ENCODE assay signal across 1 cellular context in genomic region chr16:11586856-11587642, GRCh38.
TF ChIP-seq lines count a peak whose summit lies in the region.

TSS of gene LITAF (minus strand) at chr16:11586919. CDS start at chr16:11556730, 30,189 bp downstream.

TF ChIP-seq in HepG2, 621 proteins besides CTCF, POLR2A, EP300 and RAD21 (continued from another document and continues in another):
- TF ChIP-seq ZNF574 (CRISPR knock-in tag; IDR thresholded peaks at IDR 0.05) = peak; percentile 69
- TF ChIP-seq ZSCAN5A (CRISPR knock-in tag; IDR thresholded peaks at IDR 0.05; ENCODE audit: borderline replicate concordance) = peak; percentile 72
- peak; percentile 66 for TF ChIP-seq ZNF766 (CRISPR knock-in tag; IDR thresholded peaks at IDR 0.05; ENCODE audit: borderline replicate concordance)
- TF ChIP-seq ZNF121 (CRISPR knock-in tag; IDR thresholded peaks at IDR 0.05) = peak; percentile 19; the same call in 1 of the 2 replicates
- TF ChIP-seq ZNF746 (CRISPR knock-in tag; IDR thresholded peaks at IDR 0.05) = peak; percentile 94
- peak; percentile 17; the same call in 1 of the 2 replicates for TF ChIP-seq NKX3-1 (CRISPR knock-in tag; IDR thresholded peaks at IDR 0.05)
- peak; percentile 47; the same call in 1 of the 2 replicates for TF ChIP-seq GATAD1 (CRISPR knock-in tag; IDR thresholded peaks at IDR 0.05)
- no peak for TF ChIP-seq ZNF280D (CRISPR knock-in tag; IDR thresholded peaks at IDR 0.05)
- TF ChIP-seq SMAD1 (CRISPR knock-in tag; IDR thresholded peaks at IDR 0.05; ENCODE audit: borderline replicate concordance, low read depth) = 0 out of 2 replicates have a peak, but pooled peaks have one; percentile 42
- TF ChIP-seq ZNF205 (CRISPR knock-in tag; IDR thresholded peaks at IDR 0.05) = peak; percentile 63; the same call in 1 of the 2 replicates
- peak; percentile 52; the same call in 1 of the 2 replicates for TF ChIP-seq ZBTB26 (CRISPR knock-in tag; IDR thresholded peaks at IDR 0.05; ENCODE audit: borderline replicate concordance)
- TF ChIP-seq TAF1 (CRISPR knock-in tag; IDR thresholded peaks at IDR 0.05) = peak; percentile 74
- TF ChIP-seq ZFP91 (CRISPR knock-in tag; IDR thresholded peaks at IDR 0.05; ENCODE audit: borderline replicate concordance) = peak; percentile 54; the same call in 1 of the 2 replicates
- no peak for TF ChIP-seq AFF4 (CRISPR knock-in tag; IDR thresholded peaks at IDR 0.05)
- TF ChIP-seq ZNF382 (CRISPR knock-in tag; IDR thresholded peaks at IDR 0.05; ENCODE audit: borderline replicate concordance) = no peak
- peak; percentile 30; the same call in 1 of the 2 replicates for TF ChIP-seq FOSL2 (CRISPR knock-in tag; IDR thresholded peaks at IDR 0.05)
- TF ChIP-seq YY1 (IDR thresholded peaks at IDR 0.05; ENCODE audit: insufficient read depth, insufficient replicate concordance, low read depth, low read length) = peak; percentile 49
- TF ChIP-seq RFX1 (IDR thresholded peaks at IDR 0.05) = no peak
- no peak for TF ChIP-seq ARID3A (IDR thresholded peaks at IDR 0.05; ENCODE audit: low read depth, low read length)
- TF ChIP-seq PBX2 (CRISPR knock-in tag; IDR thresholded peaks at IDR 0.05) = no peak
- TF ChIP-seq PAF1 (CRISPR knock-in tag; IDR thresholded peaks at IDR 0.05) = no peak
- peak; percentile 95 for TF ChIP-seq ZNF276 (CRISPR knock-in tag; IDR thresholded peaks at IDR 0.05; ENCODE audit: low read depth)
- peak; percentile 47; the same call in 1 of the 2 replicates for TF ChIP-seq ZNF331 (CRISPR knock-in tag; IDR thresholded peaks at IDR 0.05)
- no peak for TF ChIP-seq ZNF678 (CRISPR knock-in tag; IDR thresholded peaks at IDR 0.05)
- peak; percentile 44; the same call in 1 of the 2 replicates for TF ChIP-seq ZNF614 (CRISPR knock-in tag; IDR thresholded peaks at IDR 0.05; ENCODE audit: borderline replicate concordance)
- TF ChIP-seq SMAD9 (CRISPR knock-in tag; IDR thresholded peaks at IDR 0.05) = 0 out of 2 replicates have a peak, but pooled peaks have one; percentile 24
- TF ChIP-seq TARDBP (CRISPR knock-in tag; IDR thresholded peaks at IDR 0.05) = peak; percentile 56; the same call in 1 of the 2 replicates
- TF ChIP-seq ZNF629 (CRISPR knock-in tag; conservative IDR thresholded peaks at IDR 0.05) = peak; percentile 99
- TF ChIP-seq SOX13 (IDR thresholded peaks at IDR 0.05) = no peak
- 0 out of 4 replicates have a peak, but pooled peaks of 1 of the 2 experiments have one; percentile 18 for TF ChIP-seq SOX13 (CRISPR knock-in tag; conservative IDR thresholded peaks at IDR 0.05 in 1 of 2, IDR thresholded peaks at IDR 0.05 in 1 of 2)
- TF ChIP-seq SP1 (IDR thresholded peaks at IDR 0.05) = no peak
- peak; percentile 53 for TF ChIP-seq SP1 (CRISPR knock-in tag; IDR thresholded peaks at IDR 0.05)
- no peak for TF ChIP-seq SALL2 (CRISPR knock-in tag; IDR thresholded peaks at IDR 0.05)
- peak; percentile 31; the same call in 1 of the 2 replicates for TF ChIP-seq ZNF180 (CRISPR knock-in tag; IDR thresholded peaks at IDR 0.05; ENCODE audit: borderline replicate concordance, low read depth)
- peak; percentile 29; the same call in 1 of the 2 replicates for TF ChIP-seq MTA3 (CRISPR knock-in tag; IDR thresholded peaks at IDR 0.05)
- TF ChIP-seq FOXP4 (CRISPR knock-in tag; IDR thresholded peaks at IDR 0.05) = 0 out of 2 replicates have a peak, but pooled peaks have one; percentile 4
